Comparison of ENCODE assay signal across 15 cellular contexts in genomic region chr11:73651661-73652045, GRCh38. TPM values are rescaled to one million over a fixed set of nuclear protein-coding genes. Genes with fewer than 3 reads are reported as not detected.
"Had no signal": no experiment of that assay in that cellular context is flagged by ENCODE, and none has a peak within 500 bp of the region (broad histone marks: within the 10 kb centered on the region; RNA-seq: fewer than 3 reads in every experiment).

No MANE protein-coding gene starts in this region.

- H3K27me3 ChIP-seq: SJSA1, stomach, tibial artery had no signal

- DNase-seq: activated CD4-positive, alpha-beta memory T cell treated with anti-CD3 and anti-CD28 coated beads, Interleukin-2, amount 10 ng/mL, durations not matched to agents 7 days and 5 days; activated CD4-positive, alpha-beta T cell treated with anti-CD3 and anti-CD28 coated beads for 36 hours; activated CD8-positive, alpha-beta memory T cell treated with anti-CD3 and anti-CD28 coated beads, Interleukin-2, amount 50 U/mL, for 4 hours; activated gamma-delta T cell treated with Interleukin-2 at 50 U/mL for 16 hours; activated T-cell treated with anti-CD3 and anti-CD28 coated beads, Interleukin-2, amount 50 U/mL, for 72 hours; immature natural killer cell; stimulated activated CD4-positive, alpha-beta T cell treated with anti-CD3 and anti-CD28 coated beads, Interleukin-4, amount 100 ng/mL, for 4 hours; stomach; tibial artery had no signal

- H2AFZ ChIP-seq: parathyroid adenoma had no signal

- H3K9me3 ChIP-seq: SJSA1, stomach, tibial artery had no signal

- H3K27me3 Mint-ChIP-seq: activated CD4-positive, alpha-beta memory T cell treated with anti-CD3 and anti-CD28 coated beads, Interleukin-2, amount 10 ng/mL, durations not matched to agents 7 days and 5 days; activated CD4-positive, alpha-beta T cell treated with anti-CD3 and anti-CD28 coated beads for 36 hours; memory B cell had no signal

- H3K27ac ChIP-seq: parathyroid adenoma, SJSA1, stomach, tibial artery, VCaP had no signal

- H3K4me3 ChIP-seq: SJSA1, skin epidermis, stomach, tibial artery had no signal

- H3K9ac ChIP-seq: parathyroid adenoma had no signal

- H3K4me3 Mint-ChIP-seq: activated CD4-positive, alpha-beta memory T cell treated with anti-CD3 and anti-CD28 coated beads, Interleukin-2, amount 10 ng/mL, durations not matched to agents 7 days and 5 days; activated CD4-positive, alpha-beta T cell treated with anti-CD3 and anti-CD28 coated beads for 36 hours; activated T-cell treated with anti-CD3 and anti-CD28 coated beads, Interleukin-2, amount 50 U/mL, for 72 hours; dendritic cell treated with granulocyte-macrophage colony-stimulating factor and Interleukin-4, amounts not matched to agents 40 ng/mL and 50 ng/mL, for 4 days; immature natural killer cell; memory B cell had no signal

- H3K36me3 ChIP-seq: SJSA1 had no signal

- H3K79me2 ChIP-seq: parathyroid adenoma had no signal

- H3K4me1 ChIP-seq: parathyroid adenoma, SJSA1 had no signal

- H3K36me3 Mint-ChIP-seq: immature natural killer cell had no signal

- ATAC-seq: activated CD4-positive, alpha-beta T cell treated with anti-CD3 and anti-CD28 coated beads for 36 hours; activated T-cell treated with anti-CD3 and anti-CD28 coated beads, Interleukin-2, amount 50 U/mL, for 72 hours had no signal

- H3K27ac Mint-ChIP-seq: activated CD4-positive, alpha-beta memory T cell treated with anti-CD3 and anti-CD28 coated beads, Interleukin-2, amount 10 ng/mL, durations not matched to agents 7 days and 5 days; activated CD4-positive, alpha-beta T cell treated with anti-CD3 and anti-CD28 coated beads for 36 hours; activated T-cell treated with anti-CD3 and anti-CD28 coated beads, Interleukin-2, amount 50 U/mL, for 72 hours; dendritic cell treated with granulocyte-macrophage colony-stimulating factor and Interleukin-4, amounts not matched to agents 40 ng/mL and 50 ng/mL, for 4 days; immature natural killer cell; memory B cell had no signal

- H3K9me3 Mint-ChIP-seq: activated CD4-positive, alpha-beta memory T cell treated with anti-CD3 and anti-CD28 coated beads, Interleukin-2, amount 10 ng/mL, durations not matched to agents 7 days and 5 days; activated T-cell treated with anti-CD3 and anti-CD28 coated beads, Interleukin-2, amount 50 U/mL, for 72 hours; dendritic cell treated with granulocyte-macrophage colony-stimulating factor and Interleukin-4, amounts not matched to agents 40 ng/mL and 50 ng/mL, for 4 days; immature natural killer cell; memory B cell had no signal

RNA-seq across cellular contexts. Expression of gene PLEKHB1, which starts 5.3 kb away (rescaled TPM):
- total RNA-seq: SJSA1 had no signal
